In the genomic region with DNA sequence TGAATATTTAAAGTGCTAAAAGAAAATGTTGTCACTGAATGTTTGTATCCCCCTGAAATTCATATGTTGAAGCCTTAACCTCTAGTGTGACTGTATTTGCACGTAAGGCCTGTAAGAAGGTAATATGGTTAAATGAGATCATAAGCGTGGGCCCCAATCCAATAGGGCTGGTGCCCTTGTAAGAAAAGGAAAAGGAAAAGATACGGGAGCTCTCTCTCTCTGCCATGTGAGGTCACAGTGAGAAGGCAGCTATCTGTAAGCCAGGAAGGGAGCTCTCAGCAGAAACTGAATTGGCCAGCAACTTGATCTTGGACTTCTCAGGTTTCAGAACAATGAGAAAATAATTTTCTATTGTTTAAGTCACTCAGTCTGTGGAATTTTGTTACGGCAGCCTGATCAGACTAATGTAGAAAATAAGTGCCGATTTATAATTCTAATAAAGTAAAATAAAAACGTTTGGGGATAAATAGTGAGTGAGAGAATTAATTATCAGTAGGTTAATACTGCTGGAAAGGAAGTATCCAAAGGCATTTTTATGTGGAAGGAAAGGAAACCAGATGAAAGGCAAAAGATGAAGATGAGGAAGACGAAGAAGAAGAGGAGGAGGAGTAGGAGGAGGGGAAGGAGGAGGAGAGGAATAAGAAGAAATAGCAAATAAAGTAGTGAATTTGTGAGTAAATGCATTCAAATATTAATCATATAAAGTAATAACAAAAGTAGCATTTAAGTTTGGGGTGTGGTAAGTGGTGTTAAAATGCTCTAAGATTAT, we compare ENCODE assay signal across 14 cellular contexts.
DNase-seq lines count a peak whose midpoint lies in the region; ATAC-seq, FAIRE-seq and TF ChIP-seq lines count a peak whose summit lies in the region.
"Had no signal": no experiment of that assay in that cellular context is flagged by ENCODE, and none has a peak within 500 bp of the region (broad histone marks: within the 10 kb centered on the region; RNA-seq: fewer than 3 reads in every experiment).

No MANE protein-coding gene starts in this region.

- H3K4me1 ChIP-seq in right lobe of liver (no peaks in the 10 kb centered on the region), HepG2 (ENCODE audit: insufficient read depth, low read length) (peaks cover 18% of the 10 kb centered on the region), body of pancreas (peaks cover 8% of the 10 kb centered on the region), iPS-18a (ENCODE audit: control insufficient read depth, low read depth, low read length) (peaks cover 23% of the 10 kb centered on the region)

- TF ChIP-seq EP300 in HepG2 (IDR thresholded peaks at IDR 0.05; ENCODE audit: low read depth in 2 of 2, low read length in 2 of 2), result no peak
- no peak for TF ChIP-seq EP300 in HepG2 (CRISPR knock-in tag; IDR thresholded peaks at IDR 0.05; ENCODE audit: borderline replicate concordance)

- H4K20me1 ChIP-seq in HepG2 (ENCODE audit: insufficient read depth, low read length), result no peaks in the 10 kb centered on the region

- H3K27me3 Mint-ChIP-seq in type B pancreatic cell, result no peaks in the 10 kb centered on the region
- H3K27me3 Mint-ChIP-seq in activated T-helper 1 cell treated with anti-CD3 and anti-CD28 coated beads, Interleukin-12 subunit alpha, Interleukin-12 subunit beta, Interleukin-2, Interleukin-4 antibody, amounts not matched to agents 30 ng/mL and 10 ng/mL and 1 ng/mL, durations not matched to agents 14 hours and 24 hours and 36 hours (ENCODE audit: insufficient read depth), result peaks cover 4% of the 10 kb centered on the region

- ATAC-seq in right lobe of liver, result peak; percentile 58 to 82 (median 68)
- no peak for ATAC-seq in HepG2
- peak; percentile 67 for ATAC-seq in body of pancreas

- no peak overlapping the region for H3K4me3 Mint-ChIP-seq in type B pancreatic cell
- H3K4me3 Mint-ChIP-seq in activated T-helper 1 cell treated with anti-CD3 and anti-CD28 coated beads, Interleukin-12 subunit alpha, Interleukin-12 subunit beta, Interleukin-2, Interleukin-4 antibody, amounts not matched to agents 30 ng/mL and 10 ng/mL and 1 ng/mL, durations not matched to agents 14 hours and 24 hours and 36 hours, result no peak overlapping the region

- peaks cover 4% of the 10 kb centered on the region for H3K36me3 Mint-ChIP-seq in type B pancreatic cell
- H3K36me3 Mint-ChIP-seq in activated T-helper 1 cell treated with anti-CD3 and anti-CD28 coated beads, Interleukin-12 subunit alpha, Interleukin-12 subunit beta, Interleukin-2, Interleukin-4 antibody, amounts not matched to agents 30 ng/mL and 10 ng/mL and 1 ng/mL, durations not matched to agents 14 hours and 24 hours and 36 hours (ENCODE audit: low read depth), result no peaks in the 10 kb centered on the region

- FAIRE-seq in HepG2 (lab: Jason Lieb, UNC), result no peak

- peak overlapping the region; percentile 76 for H3K27ac Mint-ChIP-seq in type B pancreatic cell
- no peak overlapping the region for H3K27ac Mint-ChIP-seq in activated T-helper 1 cell treated with anti-CD3 and anti-CD28 coated beads, Interleukin-12 subunit alpha, Interleukin-12 subunit beta, Interleukin-2, Interleukin-4 antibody, amounts not matched to agents 30 ng/mL and 10 ng/mL and 1 ng/mL, durations not matched to agents 14 hours and 24 hours and 36 hours

- peaks cover 29% of the 10 kb centered on the region for H3K4me1 Mint-ChIP-seq in type B pancreatic cell (ENCODE audit: unreplicated experiment)
- H3K4me1 Mint-ChIP-seq in activated T-helper 1 cell treated with anti-CD3 and anti-CD28 coated beads, Interleukin-12 subunit alpha, Interleukin-12 subunit beta, Interleukin-2, Interleukin-4 antibody, amounts not matched to agents 30 ng/mL and 10 ng/mL and 1 ng/mL, durations not matched to agents 14 hours and 24 hours and 36 hours (ENCODE audit: low read depth), result no peaks in the 10 kb centered on the region

- POLR2A ChIA-PET in HepG2 (lab: Yijun Ruan, JAX), result no interaction called here

- TF ChIP-seq RAD21 in HepG2 (CRISPR knock-in tag; IDR thresholded peaks at IDR 0.05), result no peak

- H3K36me3 ChIP-seq in right lobe of liver (no peaks in the 10 kb centered on the region), HepG2 (replicated peaks in 1 of 2; ENCODE audit: control insufficient read depth in 1 of 2, insufficient read depth in 2 of 2, low read length in 2 of 2) (no peaks in the 10 kb centered on the region), body of pancreas (replicated peaks in 1 of 2; ENCODE audit: insufficient read depth in 1 of 2, low read depth in 2 of 2) (no peaks in the 10 kb centered on the region), iPS-18a (ENCODE audit: control insufficient read depth, low read depth, low read length) (no peaks in the 10 kb centered on the region)

- no peak for DNase-seq in right lobe of liver
- DNase-seq in HepG2 (ENCODE audit: low spot score), result no peak
- DNase-seq in body of pancreas, result peak in 3 of 4 donors; percentile 24 to 54 (median 27)
- no peak for DNase-seq in type B pancreatic cell (ENCODE audit: extremely low spot score, unreplicated experiment)
- DNase-seq in posterior cingulate gyrus, result no peak
- no peak for DNase-seq in stimulated activated CD4-positive, alpha-beta T cell treated with anti-CD3 and anti-CD28 coated beads, Interleukin-15, amount 100 ng/mL, for 24 hours
- DNase-seq in activated T-helper 1 cell treated with anti-CD3 and anti-CD28 coated beads, Interleukin-12 subunit alpha, Interleukin-12 subunit beta, Interleukin-2, Interleukin-4 antibody, amounts not matched to agents 30 ng/mL and 10 ng/mL and 1 ng/mL, durations not matched to agents 14 hours and 24 hours and 36 hours (ENCODE audit: low spot score), result no peak
- DNase-seq: activated CD4-positive, alpha-beta T cell treated with anti-CD3 and anti-CD28 coated beads, Interleukin-2, amount 50 U/mL, for 1 hour; aorta; DMS 273 treated with DMSO at 0.1 percent for 48 hours; Kasumi-1; occipital lobe had no signal

- no peak overlapping the region for H3K4me2 ChIP-seq in HepG2 (ENCODE audit: low read depth, low read length)
- H3K4me2 ChIP-seq: PC-9 had no signal

- H3K9ac ChIP-seq in HepG2 (ENCODE audit: insufficient read depth, low read depth, low read length), result no peak overlapping the region
- no peak overlapping the region for H3K9ac ChIP-seq in iPS-18a (ENCODE audit: low read length)

- 61% methylated on average over 7 of the region's 7 CpGs for WGBS in right lobe of liver (ENCODE audit: insufficient coverage, low coverage, low lambda C conversion rate, missing lambda C conversion rate)
- WGBS in HepG2 (ENCODE audit: low lambda C conversion rate), result 82% methylated on average over 7 of the region's 7 CpGs
- 52 to 54% methylated on average over 7 of the region's 7 CpGs for WGBS in body of pancreas, 2 donors

- H3K27me3 ChIP-seq in right lobe of liver (no peaks in the 10 kb centered on the region), HepG2 (ENCODE audit: control insufficient read depth in 1 of 2, insufficient read depth in 2 of 2, low read length in 2 of 2) (no peaks in the 10 kb centered on the region), body of pancreas (no peaks in the 10 kb centered on the region), iPS-18a (ENCODE audit: control insufficient read depth, insufficient read depth, low read length) (no peaks in the 10 kb centered on the region)

- in situ Hi-C loops in HepG2 (cut with HindIII; ENCODE audit: extremely low pct_ligation_motif_present, low pct_unique_long_range_greater_than_20kb), result no loop called here

- CTCF ChIA-PET in HepG2 (lab: Yijun Ruan, JAX; ENCODE audit: low intra/inter-chr PET ratio, low total read pairs), result no interaction called here

- BruUV-seq in HepG2 (replicated peaks; lab: Mats Ljungman, UMichigan), result no TSS peak

- peaks cover 6% of the 10 kb centered on the region for H3K9me3 Mint-ChIP-seq in type B pancreatic cell
- no peaks in the 10 kb centered on the region for H3K9me3 Mint-ChIP-seq in activated T-helper 1 cell treated with anti-CD3 and anti-CD28 coated beads, Interleukin-12 subunit alpha, Interleukin-12 subunit beta, Interleukin-2, Interleukin-4 antibody, amounts not matched to agents 30 ng/mL and 10 ng/mL and 1 ng/mL, durations not matched to agents 14 hours and 24 hours and 36 hours

- H3K4me3 ChIP-seq in right lobe of liver, result no peak overlapping the region
- no peak overlapping the region for H3K4me3 ChIP-seq in HepG2 (replicated peaks in 1 of 3; ENCODE audit: insufficient read depth in 1 of 3, low read depth in 2 of 3, low read length in 3 of 3)
- H3K4me3 ChIP-seq in body of pancreas, result no peak overlapping the region
- no peak overlapping the region for H3K4me3 ChIP-seq in iPS-18a (ENCODE audit: low read length)
- H3K4me3 ChIP-seq: PC-9 had no signal

- TF ChIP-seq CTCF in right lobe of liver (IDR thresholded peaks at IDR 0.05) (no peak), HepG2 (CRISPR knock-in tag; IDR thresholded peaks at IDR 0.05) (no peak), body of pancreas (IDR thresholded peaks at IDR 0.05) (no peak), type B pancreatic cell (conservative IDR thresholded peaks at IDR 0.05) (no peak)

- no peak overlapping the region for H2AFZ ChIP-seq in HepG2 (ENCODE audit: low read length)
- H2AFZ ChIP-seq: PC-9 had no signal

- no peak overlapping the region for H3K27ac ChIP-seq in right lobe of liver
- no peak overlapping the region for H3K27ac ChIP-seq in HepG2 (ENCODE audit: extremely low read length, insufficient read depth, low read length)
- H3K27ac ChIP-seq in body of pancreas, result no peak overlapping the region
- H3K27ac ChIP-seq in iPS-18a (ENCODE audit: low read length), result peak overlapping the region; percentile 58
- H3K27ac ChIP-seq: PC-9 had no signal

- H3K9me3 ChIP-seq in right lobe of liver (no peaks in the 10 kb centered on the region), HepG2 (ENCODE audit: low read length) (no peaks in the 10 kb centered on the region), body of pancreas (no peaks in the 10 kb centered on the region), iPS-18a (ENCODE audit: control insufficient read depth, low read depth, low read length) (no peaks in the 10 kb centered on the region)

- no peaks in the 10 kb centered on the region for H3K79me2 ChIP-seq in HepG2 (ENCODE audit: insufficient read depth, low read length)

- TF ChIP-seq POLR2A in right lobe of liver (IDR thresholded peaks at IDR 0.05), result no peak
- no peak for TF ChIP-seq POLR2A in HepG2 (IDR thresholded peaks at IDR 0.05; ENCODE audit: insufficient read depth in 1 of 2, low read depth in 2 of 2, low read length in 2 of 2)
- no peak for TF ChIP-seq POLR2A in body of pancreas (IDR thresholded peaks at IDR 0.05)

- intact Hi-C loops in right lobe of liver (cut with DNase I) (no loop called here), HepG2 (cut with micrococcal nuclease; ENCODE audit: unreplicated experiment) (no loop called here), body of pancreas (cut with DNase I) (no loop called here), posterior cingulate gyrus (cut with DNase I) (no loop called here)
- intact Hi-C loops in activated T-helper 1 cell treated with anti-CD3 and anti-CD28 coated beads, Interleukin-12 subunit alpha, Interleukin-12 subunit beta, Interleukin-2, Interleukin-4 antibody, amounts not matched to agents 30 ng/mL and 10 ng/mL and 1 ng/mL, durations not matched to agents 14 hours and 24 hours and 36 hours (cut with micrococcal nuclease), result no loop called here

Comparison
In these comparisons a context has a peak if more than half of its experiments do, and no peak if none do; other contexts are left out.
1. DNase-seq: peak in body of pancreas (3 of 4); none in right lobe of liver (0 of 3), HepG2 (single experiment), type B pancreatic cell (single experiment), posterior cingulate gyrus (0 of 10), stimulated activated CD4-positive, alpha-beta T cell treated with anti-CD3 and anti-CD28 coated beads, Interleukin-15, amount 100 ng/mL, for 24 hours (single experiment) and activated T-helper 1 cell treated with anti-CD3 and anti-CD28 coated beads, Interleukin-12 subunit alpha, Interleukin-12 subunit beta, Interleukin-2, Interleukin-4 antibody, amounts not matched to agents 30 ng/mL and 10 ng/mL and 1 ng/mL, durations not matched to agents 14 hours and 24 hours and 36 hours (single experiment).